In genomic region chr2:43412121-43412753, GRCh38 we compare ENCODE assay signal across 18 cellular contexts.
DNase-seq lines count a peak whose midpoint lies in the region; ATAC-seq and TF ChIP-seq lines count a peak whose summit lies in the region.
"Had no signal": no experiment of that assay in that cellular context is flagged by ENCODE, and none has a peak within 500 bp of the region (broad histone marks: within the 10 kb centered on the region; RNA-seq: fewer than 3 reads in every experiment).

No MANE protein-coding gene starts in this region.

- no peaks in the 10 kb centered on the region for H4K20me1 ChIP-seq in IMR-90 (ENCODE audit: insufficient read depth, low read length)
- no peaks in the 10 kb centered on the region for H4K20me1 ChIP-seq in mammary epithelial cell (ENCODE audit: insufficient read depth, low read length)

- TF ChIP-seq POLR2A in IMR-90 (IDR thresholded peaks at IDR 0.05; ENCODE audit: low read depth, low read length) = no peak

- no peak overlapping the region for H2AK9ac ChIP-seq in IMR-90 (replicated peaks; ENCODE audit: low read depth, low read length, poor library complexity)

- H3K27me3 Mint-ChIP-seq in type B pancreatic cell = no peaks in the 10 kb centered on the region
- H3K27me3 Mint-ChIP-seq: CD4-positive, CD25-positive, alpha-beta regulatory T cell had no signal

- H3K18ac ChIP-seq in IMR-90 (ENCODE audit: low read depth, low read length) = no peak overlapping the region

- H3K4me1 ChIP-seq in IMR-90 (ENCODE audit: control insufficient read depth, insufficient read depth, low read length) (peaks cover 2% of the 10 kb centered on the region; the same call in 1 of the 2 replicates), mammary epithelial cell (ENCODE audit: insufficient read depth, low read length) (peaks cover 8% of the 10 kb centered on the region)

- no peak overlapping the region for H3K4me3 Mint-ChIP-seq in type B pancreatic cell
- H3K4me3 Mint-ChIP-seq: activated T-helper 1 cell treated with anti-CD3 and anti-CD28 coated beads, Interleukin-12 subunit alpha, Interleukin-12 subunit beta, Interleukin-2, Interleukin-4 antibody, amounts not matched to agents 30 ng/mL and 10 ng/mL and 1 ng/mL, durations not matched to agents 14 hours and 24 hours and 36 hours; CD4-positive, CD25-positive, alpha-beta regulatory T cell; dendritic cell treated with granulocyte-macrophage colony-stimulating factor and Interleukin-4, amounts not matched to agents 40 ng/mL and 50 ng/mL, for 4 days had no signal

- no peak overlapping the region for H3K4ac ChIP-seq in IMR-90 (ENCODE audit: low read depth, low read length)

- H2BK20ac ChIP-seq in IMR-90 (ENCODE audit: low read depth, low read length) = no peak overlapping the region

- no peak overlapping the region for H4K5ac ChIP-seq in IMR-90 (ENCODE audit: low read depth, low read length)

- no peaks in the 10 kb centered on the region; the same call in 1 of the 2 replicates for H3K36me3 ChIP-seq in IMR-90 (ENCODE audit: control insufficient read depth, insufficient read depth, low read length)
- no peaks in the 10 kb centered on the region for H3K36me3 ChIP-seq in mammary epithelial cell (ENCODE audit: insufficient read depth, low read length)
- H3K36me3 ChIP-seq: adrenal gland had no signal

- TF ChIP-seq CTCF in IMR-90 (conservative IDR thresholded peaks at IDR 0.05; ENCODE audit: low read depth, low read length) (no peak), mammary epithelial cell (conservative IDR thresholded peaks at IDR 0.05 in 1 of 2, IDR thresholded peaks at IDR 0.05 in 1 of 2; ENCODE audit: extremely low read depth in 1 of 2, insufficient read depth in 1 of 2, low read depth in 1 of 2, low read length in 2 of 2) (no peak), type B pancreatic cell (conservative IDR thresholded peaks at IDR 0.05) (no peak)

- no peak overlapping the region for H4K91ac ChIP-seq in IMR-90 (ENCODE audit: insufficient read depth, low read depth, low read length)

- H3K9ac ChIP-seq in IMR-90 (ENCODE audit: low read depth, low read length) (no peak overlapping the region), mammary epithelial cell (ENCODE audit: insufficient read depth, low read length) (no peak overlapping the region)

- no peak for TF ChIP-seq RAD21 in IMR-90 (IDR thresholded peaks at IDR 0.05; ENCODE audit: low read length)

- H3K27me3 ChIP-seq in IMR-90 (ENCODE audit: control insufficient read depth, insufficient read depth, low read length) = no peaks in the 10 kb centered on the region
- no peaks in the 10 kb centered on the region for H3K27me3 ChIP-seq in mammary epithelial cell (ENCODE audit: insufficient read depth, low read length)
- H3K27me3 ChIP-seq: adrenal gland had no signal

- BruUV-seq in IMR-90 (replicated peaks; lab: Mats Ljungman, UMichigan) = no TSS peak
- BruUV-seq in mammary epithelial cell (replicated peaks; lab: Mats Ljungman, UMichigan) = no TSS peak

- no peak overlapping the region for H3K4me2 ChIP-seq in IMR-90 (ENCODE audit: low read depth, low read length)
- H3K4me2 ChIP-seq in mammary epithelial cell (ENCODE audit: insufficient read depth, low read depth, low read length) = peak overlapping the region; percentile 6

- CTCF ChIA-PET in IMR-90 (lab: Yijun Ruan, JAX) = no interaction called here
- CTCF ChIA-PET in mammary epithelial cell (lab: Charles Lee; ENCODE audit: low non-redundant PET) = no interaction called here

- H3K56ac ChIP-seq in IMR-90 (ENCODE audit: extremely low read depth, insufficient read depth, low read length) = no peak overlapping the region

- WGBS in IMR-90 (ENCODE audit: extremely low coverage in 2 of 2, insufficient read length in 1 of 2), 2 experiments = no CpG with 5 or more reads among the region's 3 CpGs
- 0% methylated on average over 3 of the region's 3 CpGs for WGBS in mammary epithelial cell (ENCODE audit: low coverage, missing lambda C conversion rate)

- no peak overlapping the region for H2BK15ac ChIP-seq in IMR-90 (ENCODE audit: low read depth, low read length)

- peaks cover 56% of the 10 kb centered on the region for H3K4me1 Mint-ChIP-seq in type B pancreatic cell (ENCODE audit: unreplicated experiment)

- no peaks in the 10 kb centered on the region for H3K79me1 ChIP-seq in IMR-90 (ENCODE audit: low read depth in 1 of 2, low read length in 2 of 2)

- H2AFZ ChIP-seq in IMR-90 (replicated peaks; ENCODE audit: low read length, poor library complexity) (no peak overlapping the region), mammary epithelial cell (ENCODE audit: low read depth, low read length) (no peak overlapping the region)

- H3K9me1 ChIP-seq in IMR-90 (ENCODE audit: insufficient read depth, low read length) = no peaks in the 10 kb centered on the region

- H3K9me3 Mint-ChIP-seq in type B pancreatic cell = no peaks in the 10 kb centered on the region
- H3K9me3 Mint-ChIP-seq: activated T-helper 1 cell treated with anti-CD3 and anti-CD28 coated beads, Interleukin-12 subunit alpha, Interleukin-12 subunit beta, Interleukin-2, Interleukin-4 antibody, amounts not matched to agents 30 ng/mL and 10 ng/mL and 1 ng/mL, durations not matched to agents 14 hours and 24 hours and 36 hours; CD4-positive, CD25-positive, alpha-beta regulatory T cell; dendritic cell treated with granulocyte-macrophage colony-stimulating factor and Interleukin-4, amounts not matched to agents 40 ng/mL and 50 ng/mL, for 4 days had no signal

- no peak overlapping the region for H2BK5ac ChIP-seq in IMR-90 (ENCODE audit: low read depth, low read length, poor library complexity, severe bottlenecking)

- H3K4me3 ChIP-seq in IMR-90 (ENCODE audit: insufficient read depth, low read depth, low read length) (no peak overlapping the region), mammary epithelial cell (replicated peaks in 1 of 3; ENCODE audit: insufficient read depth in 1 of 3, low read depth in 2 of 3, low read length in 3 of 3) (no peak overlapping the region)
- H3K4me3 ChIP-seq: adrenal gland, GM12878, mucosa of descending colon had no signal

- H3K27ac ChIP-seq in IMR-90 (ENCODE audit: insufficient read depth, low read length) (no peak overlapping the region), mammary epithelial cell (ENCODE audit: insufficient read depth, low read depth, low read length) (no peak overlapping the region)
- H3K27ac ChIP-seq: adrenal gland had no signal

- no peaks in the 10 kb centered on the region for H3K9me3 ChIP-seq in IMR-90 (ENCODE audit: control insufficient read depth, insufficient read depth, low read length)
- H3K9me3 ChIP-seq in mammary epithelial cell (replicated peaks; ENCODE audit: insufficient read depth, low read length) = no peaks in the 10 kb centered on the region
- H3K9me3 ChIP-seq: adrenal gland, mucosa of descending colon had no signal

- DNase-seq in IMR-90 = peak; percentile 40
- peak; percentile 25 for DNase-seq in mammary epithelial cell
- peak; percentile 47 for DNase-seq in iris pigment epithelial cell (ENCODE audit: low read depth)
- DNase-seq in type B pancreatic cell (ENCODE audit: extremely low spot score, unreplicated experiment) = no peak
- no peak for DNase-seq in retina
- DNase-seq: activated CD4-positive, alpha-beta T cell treated with anti-CD3 and anti-CD28 coated beads, Interleukin-2, amount 50 U/mL, for 48 hours; adrenal gland; CD4-positive, CD25-positive, alpha-beta regulatory T cell; mucosa of descending colon; NCI-H1694 treated with DMSO at 0.1 percent for 48 hours; NCI-H526 treated with DMSO at 0.1 percent for 48 hours; T-helper 9 cell had no signal

- POLR2A ChIA-PET in IMR-90 (lab: Charles Lee; ENCODE audit: unreplicated experiment) = no interaction called here

- intact Hi-C loops in IMR-90 (cut with micrococcal nuclease) = no loop called here
- intact Hi-C loops in mammary epithelial cell (cut with micrococcal nuclease) = no loop called here

- H3K14ac ChIP-seq in IMR-90 (replicated peaks; ENCODE audit: low read depth, low read length) = no peak overlapping the region

- peak overlapping the region; percentile 81 for H3K27ac Mint-ChIP-seq in type B pancreatic cell
- H3K27ac Mint-ChIP-seq: activated T-helper 1 cell treated with anti-CD3 and anti-CD28 coated beads, Interleukin-12 subunit alpha, Interleukin-12 subunit beta, Interleukin-2, Interleukin-4 antibody, amounts not matched to agents 30 ng/mL and 10 ng/mL and 1 ng/mL, durations not matched to agents 14 hours and 24 hours and 36 hours; CD4-positive, CD25-positive, alpha-beta regulatory T cell; dendritic cell treated with granulocyte-macrophage colony-stimulating factor and Interleukin-4, amounts not matched to agents 40 ng/mL and 50 ng/mL, for 4 days; progenitor cell of endocrine pancreas had no signal

- no peak overlapping the region for H3K23ac ChIP-seq in IMR-90 (ENCODE audit: low read depth, low read length)

- no peak overlapping the region for H4K8ac ChIP-seq in IMR-90 (ENCODE audit: low read depth in 2 of 2, low read length in 2 of 2)

- in situ Hi-C loops in IMR-90 (cut with MboI; ENCODE audit: low sequenced_read_pairs) (no loop called here), mammary epithelial cell (cut with MboI; ENCODE audit: low sequenced_read_pairs in 2 of 2) (no loop called here)

- H2AK5ac ChIP-seq in IMR-90 (ENCODE audit: low read depth, low read length) = no peak overlapping the region

- dilution Hi-C loops in IMR-90 (cut with HindIII; ENCODE audit: low sequenced_read_pairs, unreplicated experiment) (no loop called here), mammary epithelial cell (cut with HindIII; ENCODE audit: low sequenced_read_pairs) (loop anchor here (5.0 kb wide), 1 partner anchor 35 kb away; no protein-coding TSS in a partner anchor)

- peak; percentile 45; the same call in 1 of the 2 replicates for ATAC-seq in IMR-90 (ENCODE audit: low read depth)
- ATAC-seq in HG02938 (IDR thresholded peaks at IDR 0.05; ENCODE audit: unreplicated experiment) = no peak
- no peak for ATAC-seq in HG03097 (IDR thresholded peaks at IDR 0.05; ENCODE audit: low FRiP score, unreplicated experiment)
- ATAC-seq: GM12878, mucosa of descending colon had no signal

- H2BK120ac ChIP-seq in IMR-90 (ENCODE audit: low read depth, low read length) = no peak overlapping the region

- H3K36me3 Mint-ChIP-seq in type B pancreatic cell = peaks cover 8% of the 10 kb centered on the region

- H3K79me2 ChIP-seq in mammary epithelial cell (ENCODE audit: insufficient read depth, low read length) = no peaks in the 10 kb centered on the region

TF ChIP-seq in IMR-90, 13 proteins besides CTCF, POLR2A, EP300 and RAD21 (continues in another document):
- TF ChIP-seq MXI1 (IDR thresholded peaks at IDR 0.05; ENCODE audit: borderline replicate concordance, low read depth, low read length) (no peak), RFX5 (IDR thresholded peaks at IDR 0.05; ENCODE audit: low read depth, low read length) (no peak), ELK1 (IDR thresholded peaks at IDR 0.05; ENCODE audit: borderline replicate concordance, low read depth, low read length) (no peak)

Comparison
In these comparisons a context has a peak if more than half of its experiments do, and no peak if none do; other contexts are left out.
1. DNase-seq: peak in IMR-90 (single experiment), mammary epithelial cell (single experiment) and iris pigment epithelial cell (single experiment); none in type B pancreatic cell (single experiment) and retina (single experiment).